23 cellular contexts compared by ENCODE assay signal in the genomic region with DNA sequence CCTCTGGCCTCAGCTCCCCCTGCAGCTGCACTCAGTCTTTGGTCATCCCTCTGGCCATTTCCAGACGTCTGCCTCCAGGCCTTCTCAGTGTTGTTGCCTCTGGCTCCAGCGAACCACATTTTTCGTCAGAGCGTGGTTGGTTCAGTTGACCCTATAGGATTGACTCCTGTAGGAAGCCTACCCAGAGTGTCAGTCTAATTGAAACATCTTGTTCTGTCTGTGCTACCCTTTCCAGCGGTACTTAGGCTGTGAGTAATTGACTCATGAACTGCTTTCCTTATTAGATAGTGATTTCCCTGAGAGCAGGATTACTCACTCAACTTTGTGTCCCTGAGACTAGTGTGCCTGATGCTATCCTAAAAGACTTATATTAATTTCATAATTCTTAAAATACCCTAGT.
DNase-seq lines count a peak whose midpoint lies in the region; ATAC-seq and TF ChIP-seq lines count a peak whose summit lies in the region.
"Had no signal": no experiment of that assay in that cellular context is flagged by ENCODE, and none has a peak within 500 bp of the region (broad histone marks: within the 10 kb centered on the region; RNA-seq: fewer than 3 reads in every experiment).

No MANE protein-coding gene starts in this region.

- H3K4me3 ChIP-seq in GM23248, result no peak overlapping the region
- no peak overlapping the region for H3K4me3 ChIP-seq in brain microvascular endothelial cell (ENCODE audit: low read depth, low read length)
- no peak overlapping the region for H3K4me3 ChIP-seq in foreskin fibroblast (ENCODE audit: low read depth in 1 of 2, low read length in 2 of 2)
- no peak overlapping the region for H3K4me3 ChIP-seq in smooth muscle cell

- peak overlapping the region; percentile 69 for H3K27ac ChIP-seq in GM23248
- peak overlapping the region; percentile 83 for H3K27ac ChIP-seq in brain microvascular endothelial cell
- peak overlapping the region; percentile 78 for H3K27ac ChIP-seq in smooth muscle cell (ENCODE audit: low read depth)

- CTCF ChIA-PET in GM10248 (lab: Yijun Ruan, JAX), result interaction anchor here (1.2 to 1.3 kb wide), 2 partner anchors 11 to 15 kb away, joined by 3 read pairs; no protein-coding TSS in a partner anchor

- peaks cover 46% of the 10 kb centered on the region for H3K4me1 ChIP-seq in GM23248 (ENCODE audit: insufficient read depth)
- H3K4me1 ChIP-seq in smooth muscle cell (ENCODE audit: low read depth), result peaks cover 16% of the 10 kb centered on the region

- in situ Hi-C loops in GM23248 (cut with MboI) (no loop called here), brain microvascular endothelial cell (cut with HindIII; ENCODE audit: low pct_ligation_motif_present, low sequenced_read_pairs) (no loop called here)

- H3F3A ChIP-seq in GM23248 (ENCODE audit: insufficient read depth) (peaks cover 43% of the 10 kb centered on the region), smooth muscle cell (ENCODE audit: low read depth) (peaks cover 21% of the 10 kb centered on the region)

- H3K27me3 ChIP-seq in GM23248 (replicated peaks; ENCODE audit: insufficient read depth) (no peaks in the 10 kb centered on the region), brain microvascular endothelial cell (replicated peaks) (no peaks in the 10 kb centered on the region), smooth muscle cell (ENCODE audit: low read depth) (no peaks in the 10 kb centered on the region)

- H3K79me2 ChIP-seq in GM23248 (ENCODE audit: insufficient read depth) (no peaks in the 10 kb centered on the region), smooth muscle cell (ENCODE audit: low read depth) (no peaks in the 10 kb centered on the region)

- H3K9me3 ChIP-seq in GM23248 (ENCODE audit: low read depth) (no peaks in the 10 kb centered on the region), smooth muscle cell (replicated peaks; ENCODE audit: low read depth) (no peaks in the 10 kb centered on the region)
- H3K9me3 ChIP-seq: SK-N-SH had no signal

- no peaks in the 10 kb centered on the region for H3K36me3 ChIP-seq in GM23248 (ENCODE audit: low read depth)
- H3K36me3 ChIP-seq in brain microvascular endothelial cell (replicated peaks), result no peaks in the 10 kb centered on the region
- no peaks in the 10 kb centered on the region for H3K36me3 ChIP-seq in smooth muscle cell (ENCODE audit: low read depth)

- TF ChIP-seq CTCF in brain microvascular endothelial cell (IDR thresholded peaks at IDR 0.05; ENCODE audit: low read depth, low read length, missing control alignments) (no peak), foreskin fibroblast (IDR thresholded peaks at IDR 0.05; ENCODE audit: low read depth, low read length) (no peak), smooth muscle cell (IDR thresholded peaks at IDR 0.05; ENCODE audit: borderline replicate concordance, insufficient read depth, poor library complexity, severe bottlenecking) (no peak), GM10248 (IDR thresholded peaks at IDR 0.05; ENCODE audit: control extremely low read depth, extremely low read depth, low read depth, missing control alignments) (no peak), GM20000 (IDR thresholded peaks at IDR 0.05; ENCODE audit: extremely low read depth, missing control alignments) (no peak)

- H4K20me1 ChIP-seq in GM23248 (ENCODE audit: insufficient read depth) (no peaks in the 10 kb centered on the region), smooth muscle cell (ENCODE audit: low read depth) (no peaks in the 10 kb centered on the region)

- DNase-seq in GM23248, result peak; percentile 82
- DNase-seq in brain microvascular endothelial cell, result peak; percentile 89
- DNase-seq in foreskin fibroblast, result peak; percentile 69 to 79
- DNase-seq in smooth muscle cell (lab: John Stamatoyannopoulos, UW; ENCODE audit: unreplicated experiment), result no peak
- no peak for DNase-seq in NK-92 treated with Interleukin-12 subunit alpha and Interleukin-12 subunit beta, amount 100 ng/mL, for 24 hours (lab: John Stamatoyannopoulos, UW)
- no peak for DNase-seq in GM10248 (ENCODE audit: extremely low spot score)
- no peak for DNase-seq in GM20000 (ENCODE audit: low spot score)
- DNase-seq: activated CD4-positive, alpha-beta T cell treated with anti-CD3 and anti-CD28 coated beads for 36 hours; aorta; CD4-positive, CD25-positive, alpha-beta regulatory T cell; DMS153; hippocampal formation; kidney; MM.1S; NCI-H187; NCI-H2227 treated with DMSO at 0.1 percent for 48 hours; SK-N-SH; stimulated activated CD4-positive, alpha-beta T cell treated with anti-CD3 and anti-CD28 coated beads, Interleukin-12 subunit alpha, Interleukin-12 subunit beta, amount 100 ng/mL, for 4 hours; T1000 had no signal

- no peak overlapping the region for H2AFZ ChIP-seq in GM23248
- no peak overlapping the region for H2AFZ ChIP-seq in smooth muscle cell (ENCODE audit: low read depth)

- no peak overlapping the region for H3K9ac ChIP-seq in GM23248
- peak overlapping the region; percentile 22 for H3K9ac ChIP-seq in smooth muscle cell (ENCODE audit: low read depth)
- H3K9ac ChIP-seq: SK-N-SH had no signal

- H3K9me2 ChIP-seq in GM23248 (ENCODE audit: insufficient read depth), result no peaks in the 10 kb centered on the region
- H3K9me2 ChIP-seq: SK-N-SH had no signal

- 38 to 46% methylated on average over 5 of the region's 5 CpGs for WGBS in GM23248 (ENCODE audit: low coverage in 1 of 2, low lambda C conversion rate in 2 of 2, missing lambda C conversion rate in 2 of 2), 2 experiments
- WGBS in smooth muscle cell (ENCODE audit: low lambda C conversion rate), result 49% methylated on average over 5 of the region's 5 CpGs

- POLR2A ChIA-PET in GM10248 (lab: Yijun Ruan, JAX), result no interaction called here

- no peak overlapping the region for H3K4me2 ChIP-seq in GM23248 (ENCODE audit: unreplicated experiment)
- H3K4me2 ChIP-seq in smooth muscle cell, result peak overlapping the region; percentile 52
- H3K4me2 ChIP-seq: SK-N-SH had no signal

- no peak for ATAC-seq in HG03108 (IDR thresholded peaks at IDR 0.05; ENCODE audit: unreplicated experiment)
- ATAC-seq: activated CD4-positive, alpha-beta T cell treated with anti-CD3 and anti-CD28 coated beads for 36 hours; HepG2; Panc1; stimulated activated memory B cell treated with anti-CD40 and anti-IgM and Interleukin-4, amounts not matched to agents 10 μg/mL and 1 μg/mL and 100 μg/mL, for 72 hours had no signal

Comparison
In these comparisons a context has a peak if more than half of its experiments do, and no peak if none do; other contexts are left out.
1. DNase-seq: peak in GM23248 (single experiment), brain microvascular endothelial cell (single experiment) and foreskin fibroblast (2 of 2); none in smooth muscle cell (single experiment), NK-92 treated with Interleukin-12 subunit alpha and Interleukin-12 subunit beta, amount 100 ng/mL, for 24 hours (single experiment), GM10248 (single experiment) and GM20000 (single experiment).
2. Peak in every context shown above with its lines, with median percentiles within 50 percentile points of each other: H3K27ac ChIP-seq.